Comparison of ENCODE assay signal across 28 cellular contexts in the genomic region with DNA sequence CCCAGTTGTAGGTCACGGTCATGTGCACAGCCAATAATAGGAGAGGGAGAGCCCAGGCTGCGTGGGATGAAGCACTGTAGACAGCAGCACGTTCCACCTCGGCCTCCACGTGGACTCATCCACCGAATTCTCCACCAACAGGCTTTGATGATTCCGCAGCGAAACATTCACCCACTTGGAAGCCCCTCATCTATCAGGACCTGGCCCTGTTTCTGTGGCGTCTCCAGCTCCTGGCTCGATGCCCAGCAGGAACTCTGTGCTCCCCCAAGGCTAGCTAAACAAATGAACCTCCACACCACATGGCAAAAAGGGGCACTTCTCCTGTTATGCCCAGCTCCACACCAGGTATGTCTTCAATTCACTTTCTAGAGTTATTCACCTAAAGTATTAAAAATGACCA.
"Had no signal": no experiment of that assay in that cellular context is flagged by ENCODE, and none has a peak within 500 bp of the region (broad histone marks: within the 10 kb centered on the region; RNA-seq: fewer than 3 reads in every experiment).

No MANE protein-coding gene starts in this region.

- DNase-seq: naive thymus-derived CD8-positive, alpha-beta T cell; nephron progenitor cell; nucleus accumbens; posterior cingulate gyrus; psoas muscle; right lobe of liver; sigmoid colon; small intestine; stimulated activated CD4-positive, alpha-beta T cell treated with anti-CD3 and anti-CD28 coated beads, Interleukin-15, amount 100 ng/mL, for 24 hours; stimulated activated CD4-positive, alpha-beta T cell treated with anti-CD3 and anti-CD28 coated beads, Interleukin-2, amount 100 ng/mL, for 24 hours; stimulated activated CD4-positive, alpha-beta T cell treated with anti-CD3 and anti-CD28 coated beads, Interleukin-2, amount 100 ng/mL, for 48 hours; stimulated activated CD4-positive, alpha-beta T cell treated with anti-CD3 and anti-CD28 coated beads, Interleukin-4, amount 100 ng/mL, for 24 hours; stimulated activated naive B cell treated with anti-CD40 and anti-IgM and Interleukin-4, amounts not matched to agents 10 μg/mL and 1 μg/mL and 100 μg/mL, for 72 hours; stimulated activated naive CD4-positive, alpha-beta T cell treated with Interleukin-2 at 50 U/mL for 16 hours; stomach; tibial artery; transverse colon; upper lobe of right lung; uterus had no signal

- H3K4me3 Mint-ChIP-seq: naive thymus-derived CD8-positive, alpha-beta T cell; natural killer cell treated with Interleukin-12 subunit alpha and Interleukin-12 subunit beta and Interleukin-15 and Interleukin-18, amount 100 ng/mL, for 72 hours; nephron progenitor cell; neural crest cell; stimulated activated effector memory CD8-positive, alpha-beta T cell treated with anti-CD3 and anti-CD28 coated beads, Interleukin-12 subunit alpha, Interleukin-12 subunit beta, amount 100 ng/mL, for 72 hours; stimulated activated naive B cell treated with anti-CD40 and anti-IgM and Interleukin-4, amounts not matched to agents 10 μg/mL and 1 μg/mL and 100 μg/mL, for 72 hours; stimulated activated naive CD8-positive, alpha-beta T cell treated with anti-CD3 and anti-CD28 coated beads, Interleukin-15, Interleukin-2, amounts not matched to agents 100 ng/mL and 50 ng/mL, for 24 hours; type B pancreatic cell had no signal

- H3K27ac ChIP-seq: neutrophil, parathyroid adenoma, psoas muscle, right lobe of liver, sigmoid colon, stomach, thoracic aorta, tibial artery, transverse colon, upper lobe of right lung, uterus had no signal

- H3K27ac Mint-ChIP-seq: naive thymus-derived CD8-positive, alpha-beta T cell; natural killer cell treated with Interleukin-12 subunit alpha and Interleukin-12 subunit beta and Interleukin-15 and Interleukin-18, amount 100 ng/mL, for 72 hours; nephron progenitor cell; progenitor cell of endocrine pancreas; stimulated activated effector memory CD8-positive, alpha-beta T cell treated with anti-CD3 and anti-CD28 coated beads, Interleukin-12 subunit alpha, Interleukin-12 subunit beta, amount 100 ng/mL, for 72 hours; stimulated activated naive B cell treated with anti-CD40 and anti-IgM and Interleukin-4, amounts not matched to agents 10 μg/mL and 1 μg/mL and 100 μg/mL, for 72 hours; stimulated activated naive CD8-positive, alpha-beta T cell treated with anti-CD3 and anti-CD28 coated beads, Interleukin-15, Interleukin-2, amounts not matched to agents 100 ng/mL and 50 ng/mL, for 24 hours; type B pancreatic cell had no signal

- H3K27me3 ChIP-seq: neutrophil, right lobe of liver, sigmoid colon, stomach, tibial artery, transverse colon, upper lobe of right lung, uterus had no signal

- H3K36me3 ChIP-seq: neutrophil, right lobe of liver, sigmoid colon, stomach, thoracic aorta, tibial artery, transverse colon, upper lobe of right lung, uterus had no signal

- H3K9me3 Mint-ChIP-seq: naive thymus-derived CD8-positive, alpha-beta T cell; natural killer cell treated with Interleukin-12 subunit alpha and Interleukin-12 subunit beta and Interleukin-15 and Interleukin-18, amount 100 ng/mL, for 72 hours; nephron progenitor cell; stimulated activated effector memory CD8-positive, alpha-beta T cell treated with anti-CD3 and anti-CD28 coated beads, Interleukin-12 subunit alpha, Interleukin-12 subunit beta, amount 100 ng/mL, for 72 hours; stimulated activated naive CD8-positive, alpha-beta T cell treated with anti-CD3 and anti-CD28 coated beads, Interleukin-15, Interleukin-2, amounts not matched to agents 100 ng/mL and 50 ng/mL, for 24 hours; type B pancreatic cell had no signal

- H3K4me1 ChIP-seq: parathyroid adenoma, psoas muscle, right lobe of liver, sigmoid colon, stomach, tibial artery, transverse colon, upper lobe of right lung, uterus had no signal

- H3K36me3 Mint-ChIP-seq: naive thymus-derived CD8-positive, alpha-beta T cell; natural killer cell treated with Interleukin-12 subunit alpha and Interleukin-12 subunit beta and Interleukin-15 and Interleukin-18, amount 100 ng/mL, for 72 hours; stimulated activated effector memory CD8-positive, alpha-beta T cell treated with anti-CD3 and anti-CD28 coated beads, Interleukin-12 subunit alpha, Interleukin-12 subunit beta, amount 100 ng/mL, for 72 hours; stimulated activated naive B cell treated with anti-CD40 and anti-IgM and Interleukin-4, amounts not matched to agents 10 μg/mL and 1 μg/mL and 100 μg/mL, for 72 hours; type B pancreatic cell had no signal

- H3K4me1 Mint-ChIP-seq: neural crest cell; stimulated activated effector memory CD8-positive, alpha-beta T cell treated with anti-CD3 and anti-CD28 coated beads, Interleukin-12 subunit alpha, Interleukin-12 subunit beta, amount 100 ng/mL, for 72 hours; stimulated activated naive B cell treated with anti-CD40 and anti-IgM and Interleukin-4, amounts not matched to agents 10 μg/mL and 1 μg/mL and 100 μg/mL, for 72 hours had no signal

- H3K9me3 ChIP-seq: neutrophil, psoas muscle, right lobe of liver, sigmoid colon, stomach, thoracic aorta, tibial artery, transverse colon, upper lobe of right lung, uterus had no signal

- H3K4me3 ChIP-seq: psoas muscle, right lobe of liver, sigmoid colon, stomach, thoracic aorta, tibial artery, transverse colon, upper lobe of right lung, uterus had no signal
